ENCODE assay signal across 9 cellular contexts in the genomic region with DNA sequence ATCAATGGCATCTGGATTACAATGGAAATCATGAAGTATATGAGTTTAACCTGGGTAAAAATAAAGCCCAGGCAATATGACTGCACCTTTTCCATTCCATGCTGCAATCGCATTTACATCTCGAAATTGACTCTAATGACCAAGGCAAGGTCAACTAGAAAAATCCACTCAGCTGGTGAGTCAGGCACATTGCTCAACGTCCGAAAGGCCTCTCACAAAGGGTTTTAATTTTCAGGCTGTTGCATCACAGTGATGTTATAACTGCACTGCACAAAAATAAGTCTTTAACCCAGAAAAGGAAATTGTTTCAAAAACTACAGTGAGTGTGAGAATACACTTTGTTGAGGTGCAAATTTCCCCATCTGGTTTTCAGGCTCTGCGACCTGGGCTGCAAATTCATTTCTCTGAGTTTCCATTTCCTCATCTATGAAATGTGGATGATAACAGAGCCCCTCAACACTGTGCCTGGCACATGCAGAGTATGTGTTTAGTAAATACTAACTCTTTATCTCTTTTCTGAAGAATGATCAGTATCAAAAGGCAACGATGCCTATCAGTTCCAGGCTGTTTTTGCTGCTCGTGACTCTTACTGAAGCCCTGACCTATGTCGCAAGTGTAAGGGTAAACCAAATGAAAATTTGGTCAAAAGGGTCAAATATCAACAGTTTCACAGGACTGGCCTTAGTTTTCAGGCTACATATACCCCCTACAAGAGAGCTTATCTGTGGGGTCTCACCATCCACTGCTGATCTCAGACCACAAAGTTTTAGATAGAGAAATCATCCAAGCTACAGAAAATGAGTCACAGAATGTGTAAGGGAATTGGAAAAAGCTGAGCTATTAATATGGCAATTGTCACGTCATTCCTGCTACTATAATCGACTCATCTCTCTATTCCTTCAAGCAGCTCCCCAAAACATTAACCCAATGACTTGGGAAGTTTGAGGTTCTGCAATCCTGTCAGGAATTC. TPM values are rescaled to one million over a fixed set of nuclear protein-coding genes. Genes with fewer than 3 reads are reported as not detected.
DNase-seq lines count a peak whose midpoint lies in the region; ATAC-seq lines count a peak whose summit lies in the region.
"Had no signal": no experiment of that assay in that cellular context is flagged by ENCODE, and none has a peak within 500 bp of the region (broad histone marks: within the 10 kb centered on the region; RNA-seq: fewer than 3 reads in every experiment).

No MANE protein-coding gene starts in this region.

- no peaks in the 10 kb centered on the region for H3K27me3 Mint-ChIP-seq in activated CD4-positive, alpha-beta T cell treated with anti-CD3 and anti-CD28 coated beads, Interleukin-2, amount 10 ng/mL, durations not matched to agents 7 days and 5 days
- no peaks in the 10 kb centered on the region for H3K27me3 Mint-ChIP-seq in T-helper 1 cell treated with Interleukin-12 subunit alpha and Interleukin-12 subunit beta and Interleukin-4 antibody, amounts not matched to agents 30 μg/mL and 1 μg/mL, for 36 hours (ENCODE audit: low read depth)

- peak overlapping the region; percentile 82 for H3K27ac Mint-ChIP-seq in activated CD4-positive, alpha-beta T cell treated with anti-CD3 and anti-CD28 coated beads, Interleukin-2, amount 10 ng/mL, durations not matched to agents 7 days and 5 days
- peak overlapping the region; percentile 72 for H3K27ac Mint-ChIP-seq in T-helper 1 cell treated with Interleukin-12 subunit alpha and Interleukin-12 subunit beta and Interleukin-4 antibody, amounts not matched to agents 30 μg/mL and 1 μg/mL, for 36 hours

- CTCF ChIA-PET in activated CD4-positive, alpha-beta T cell treated with anti-CD3 and anti-CD28 coated beads, Interleukin-2, amount 10 ng/mL, durations not matched to agents 7 days and 5 days (lab: Charles Lee) = interaction anchor here (0.6 kb wide), 1 partner anchor 214 kb away, joined by 3 read pairs; no protein-coding TSS in a partner anchor

- no peaks in the 10 kb centered on the region for H3K9me3 Mint-ChIP-seq in activated CD4-positive, alpha-beta T cell treated with anti-CD3 and anti-CD28 coated beads, Interleukin-2, amount 10 ng/mL, durations not matched to agents 7 days and 5 days
- H3K9me3 Mint-ChIP-seq in T-helper 1 cell treated with Interleukin-12 subunit alpha and Interleukin-12 subunit beta and Interleukin-4 antibody, amounts not matched to agents 30 μg/mL and 1 μg/mL, for 36 hours = no peaks in the 10 kb centered on the region

- POLR2A ChIA-PET in activated CD4-positive, alpha-beta T cell treated with anti-CD3 and anti-CD28 coated beads, Interleukin-2, amount 10 ng/mL, durations not matched to agents 7 days and 5 days (lab: Charles Lee) = no interaction called here

- peak; percentile 19 for DNase-seq in activated CD4-positive, alpha-beta T cell treated with anti-CD3 and anti-CD28 coated beads, Interleukin-2, amount 10 ng/mL, durations not matched to agents 7 days and 5 days
- DNase-seq in activated CD4-positive, alpha-beta T cell treated with anti-CD3 and anti-CD28 coated beads for 4 hours = no peak
- DNase-seq in fibroblast of peridontal ligament (ENCODE audit: extremely low read depth) = peak; percentile 99
- DNase-seq in sciatic nerve (ENCODE audit: low spot score) = peak; percentile 72
- DNase-seq in posterior cingulate gyrus = no peak
- DNase-seq: DND-41 had no signal

- peaks cover 68% of the 10 kb centered on the region for H3K4me1 Mint-ChIP-seq in activated CD4-positive, alpha-beta T cell treated with anti-CD3 and anti-CD28 coated beads, Interleukin-2, amount 10 ng/mL, durations not matched to agents 7 days and 5 days
- peaks cover 64% of the 10 kb centered on the region for H3K4me1 Mint-ChIP-seq in T-helper 1 cell treated with Interleukin-12 subunit alpha and Interleukin-12 subunit beta and Interleukin-4 antibody, amounts not matched to agents 30 μg/mL and 1 μg/mL, for 36 hours (ENCODE audit: low read depth)

- peaks cover 5% of the 10 kb centered on the region for H3K36me3 Mint-ChIP-seq in activated CD4-positive, alpha-beta T cell treated with anti-CD3 and anti-CD28 coated beads, Interleukin-2, amount 10 ng/mL, durations not matched to agents 7 days and 5 days (ENCODE audit: low read depth)
- peaks cover 21% of the 10 kb centered on the region for H3K36me3 Mint-ChIP-seq in T-helper 1 cell treated with Interleukin-12 subunit alpha and Interleukin-12 subunit beta and Interleukin-4 antibody, amounts not matched to agents 30 μg/mL and 1 μg/mL, for 36 hours (ENCODE audit: low read depth)

- intact Hi-C loops in sciatic nerve (cut with DNase I) = loop anchor here (5.0 to 10.0 kb wide), 3 partner anchors 55 to 385 kb away; a partner anchor contains a TSS
- intact Hi-C loops in posterior cingulate gyrus (cut with DNase I) = loop anchor here (10.0 kb wide), 1 partner anchor 225 kb away; no protein-coding TSS in a partner anchor

- peak overlapping the region; percentile 49 for H3K4me3 Mint-ChIP-seq in activated CD4-positive, alpha-beta T cell treated with anti-CD3 and anti-CD28 coated beads, Interleukin-2, amount 10 ng/mL, durations not matched to agents 7 days and 5 days
- peak overlapping the region; percentile 69 for H3K4me3 Mint-ChIP-seq in T-helper 1 cell treated with Interleukin-12 subunit alpha and Interleukin-12 subunit beta and Interleukin-4 antibody, amounts not matched to agents 30 μg/mL and 1 μg/mL, for 36 hours

- ATAC-seq in sciatic nerve (peak; percentile 67), GM21515 (IDR thresholded peaks at IDR 0.05; ENCODE audit: unreplicated experiment) (no peak), GM21737 (IDR thresholded peaks at IDR 0.05; ENCODE audit: unreplicated experiment) (no peak)

RNA-seq across cellular contexts. Expression of a gene that starts 4.1 kb away (rescaled TPM):
- total RNA-seq in activated CD4-positive, alpha-beta T cell treated with anti-CD3 and anti-CD28 coated beads, Interleukin-2, amount 10 ng/mL, durations not matched to agents 7 days and 5 days = 10 to 100 TPM; 31.5 to 33.6 TPM
- 57.8 TPM for total RNA-seq in sciatic nerve

RNA-seq across cellular contexts. Expression of a gene that starts 57.8 kb away (rescaled TPM):
- total RNA-seq in activated CD4-positive, alpha-beta T cell treated with anti-CD3 and anti-CD28 coated beads, Interleukin-2, amount 10 ng/mL, durations not matched to agents 7 days and 5 days = 10 to 100 TPM; 16.8 to 17.0 TPM
- total RNA-seq in sciatic nerve = 28.7 TPM

Comparison
In these comparisons a context has a peak if more than half of its experiments do, and no peak if none do; other contexts are left out.
1. DNase-seq: peak in activated CD4-positive, alpha-beta T cell treated with anti-CD3 and anti-CD28 coated beads, Interleukin-2, amount 10 ng/mL, durations not matched to agents 7 days and 5 days (single experiment), fibroblast of peridontal ligament (single experiment) and sciatic nerve (single experiment); none in activated CD4-positive, alpha-beta T cell treated with anti-CD3 and anti-CD28 coated beads for 4 hours (0 of 2) and posterior cingulate gyrus (0 of 10).